In the genomic region with DNA sequence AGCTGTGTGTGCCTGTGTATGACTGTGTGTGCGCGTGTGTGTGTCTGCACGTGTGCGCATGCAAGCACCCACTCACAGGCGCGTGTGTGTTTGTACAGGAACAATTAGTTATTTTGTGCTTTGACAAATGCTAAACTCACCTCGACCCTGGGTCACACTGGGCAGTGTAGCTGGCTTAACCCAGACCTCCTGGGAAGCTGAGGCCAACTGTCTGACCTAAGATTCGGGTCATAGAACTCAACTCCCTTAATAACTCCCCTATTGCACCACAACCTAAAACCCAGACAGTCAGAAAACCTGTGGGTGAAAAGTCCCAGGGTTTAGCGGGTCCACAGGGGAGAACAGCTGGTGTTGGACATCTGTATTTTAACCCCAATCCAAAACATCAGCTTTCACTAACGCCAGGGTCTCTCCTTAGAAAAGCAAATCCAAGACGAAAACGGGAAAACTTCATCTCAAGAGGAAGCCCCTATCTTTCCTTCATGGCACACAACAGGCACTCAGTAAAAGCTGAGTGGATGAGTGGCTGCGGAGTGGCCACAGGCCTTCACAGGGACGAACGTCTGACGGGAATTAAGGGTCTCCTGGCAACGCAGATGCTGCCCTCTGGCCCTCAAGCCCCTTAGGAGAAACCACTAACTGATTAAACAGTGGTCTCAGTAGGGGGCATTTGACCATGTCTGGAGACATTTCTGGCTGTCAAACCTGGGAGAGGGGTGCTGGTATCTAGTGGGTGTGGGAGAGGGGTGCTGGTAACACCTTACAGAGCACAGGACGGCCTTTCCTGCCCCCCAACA, we compare ENCODE assay signal across 18 cellular contexts. TPM values are rescaled to one million over a fixed set of nuclear protein-coding genes. Genes with fewer than 3 reads are reported as not detected.
DNase-seq lines count a peak whose midpoint lies in the region; ATAC-seq, FAIRE-seq and TF ChIP-seq lines count a peak whose summit lies in the region.
"Had no signal": no experiment of that assay in that cellular context is flagged by ENCODE, and none has a peak within 500 bp of the region (broad histone marks: within the 10 kb centered on the region; RNA-seq: fewer than 3 reads in every experiment).

No MANE protein-coding gene starts in this region.

- H2AFZ ChIP-seq in keratinocyte (ENCODE audit: control insufficient read depth, low read length) = no peak overlapping the region

- peaks cover 54% of the 10 kb centered on the region for H4K20me1 ChIP-seq in keratinocyte (ENCODE audit: control insufficient read depth, extremely low read depth, insufficient read depth, low read length)

- H3K36me3 Mint-ChIP-seq in stimulated activated memory B cell treated with anti-CD40 and anti-IgM and Interleukin-4, amounts not matched to agents 10 μg/mL and 1 μg/mL and 100 μg/mL, for 72 hours = no peaks in the 10 kb centered on the region
- H3K36me3 Mint-ChIP-seq in CD4-positive, alpha-beta memory T cell = peaks cover 0 to 10% of the 10 kb centered on the region in 2 donors
- peaks cover 4% of the 10 kb centered on the region for H3K36me3 Mint-ChIP-seq in activated T-helper 17 cell treated with anti-CD3 and anti-CD28 coated beads, Interleukin-2, amount 50 U/mL, for 72 hours (ENCODE audit: low read depth)
- H3K36me3 Mint-ChIP-seq: CD4-positive, CD25-positive, alpha-beta regulatory T cell had no signal

- no peak for ATAC-seq in stimulated activated memory B cell treated with anti-CD40 and anti-IgM and Interleukin-4, amounts not matched to agents 10 μg/mL and 1 μg/mL and 100 μg/mL, for 72 hours
- ATAC-seq in GM18907 (IDR thresholded peaks at IDR 0.05; ENCODE audit: unreplicated experiment) = no peak
- ATAC-seq in activated T-helper 17 cell treated with anti-CD3 and anti-CD28 coated beads, Interleukin-2, amount 50 U/mL, for 72 hours (replicated peaks) = no peak
- ATAC-seq: activated CD8-positive, alpha-beta T cell treated with anti-CD3 and anti-CD28 coated beads, Interleukin-2, amount 10 ng/mL, durations not matched to agents 7 days and 5 days; esophagus mucosa had no signal

- no peaks in the 10 kb centered on the region for H3K36me3 ChIP-seq in ascending aorta
- peaks cover 8 to 56% of the 10 kb centered on the region in 2 experiments for H3K36me3 ChIP-seq in keratinocyte (ENCODE audit: control insufficient read depth in 2 of 2, extremely low read depth in 1 of 2, insufficient read depth in 2 of 2, low read length in 2 of 2)
- H3K36me3 ChIP-seq in CD4-positive, alpha-beta memory T cell (ENCODE audit: insufficient read depth, low read length) = no peaks in the 10 kb centered on the region
- H3K36me3 ChIP-seq: colonic mucosa, transverse colon had no signal

- H3K27ac ChIP-seq in ascending aorta = peak overlapping the region; percentile 87 to 94
- H3K27ac ChIP-seq in keratinocyte (ENCODE audit: control insufficient read depth, insufficient read depth, low read length) = no peak overlapping the region
- no peak overlapping the region for H3K27ac ChIP-seq in CD4-positive, alpha-beta memory T cell (ENCODE audit: low read depth, low read length)
- H3K27ac ChIP-seq: colonic mucosa, transverse colon had no signal

- no peak for TF ChIP-seq CTCF in ascending aorta (IDR thresholded peaks at IDR 0.05)
- TF ChIP-seq CTCF in keratinocyte (optimal IDR thresholded peaks at IDR 0.05 in 1 of 3, IDR thresholded peaks at IDR 0.05 in 1 of 3, conservative IDR thresholded peaks at IDR 0.05 in 1 of 3; ENCODE audit: extremely low read depth in 1 of 3, insufficient read depth in 2 of 3, low read length in 3 of 3) = no peak

- no peak overlapping the region for H3K4me3 Mint-ChIP-seq in stimulated activated memory B cell treated with anti-CD40 and anti-IgM and Interleukin-4, amounts not matched to agents 10 μg/mL and 1 μg/mL and 100 μg/mL, for 72 hours
- peak overlapping the region in 1 of 8 donors; percentile 25 for H3K4me3 Mint-ChIP-seq in CD4-positive, alpha-beta memory T cell
- no peak overlapping the region for H3K4me3 Mint-ChIP-seq in activated T-helper 17 cell treated with anti-CD3 and anti-CD28 coated beads, Interleukin-2, amount 50 U/mL, for 72 hours
- H3K4me3 Mint-ChIP-seq: activated CD8-positive, alpha-beta T cell treated with anti-CD3 and anti-CD28 coated beads, Interleukin-2, amount 10 ng/mL, durations not matched to agents 7 days and 5 days had no signal

- H3K79me2 ChIP-seq in keratinocyte (ENCODE audit: control insufficient read depth, insufficient read depth, low read length) = peaks cover 92% of the 10 kb centered on the region

- CTCF ChIA-PET in CD4-positive, alpha-beta memory T cell (lab: Charles Lee; ENCODE audit: partially characterized antibody) = no interaction called here

- POLR2A ChIA-PET in CD4-positive, alpha-beta memory T cell (lab: Charles Lee; ENCODE audit: partially characterized antibody) = no interaction called here

- H3K27me3 ChIP-seq in ascending aorta = no peaks in the 10 kb centered on the region
- no peaks in the 10 kb centered on the region for H3K27me3 ChIP-seq in keratinocyte (ENCODE audit: control insufficient read depth, extremely low read depth, insufficient read depth, low read length)
- H3K27me3 ChIP-seq in CD4-positive, alpha-beta memory T cell (ENCODE audit: insufficient read depth, low read length) = no peaks in the 10 kb centered on the region
- H3K27me3 ChIP-seq: colonic mucosa, transverse colon had no signal

- peak overlapping the region; percentile 35 for H3K27ac Mint-ChIP-seq in stimulated activated memory B cell treated with anti-CD40 and anti-IgM and Interleukin-4, amounts not matched to agents 10 μg/mL and 1 μg/mL and 100 μg/mL, for 72 hours
- H3K27ac Mint-ChIP-seq in CD4-positive, alpha-beta memory T cell = peak overlapping the region in 2 of 7 donors; percentile 12 to 70
- H3K27ac Mint-ChIP-seq in activated T-helper 17 cell treated with anti-CD3 and anti-CD28 coated beads, Interleukin-2, amount 50 U/mL, for 72 hours = no peak overlapping the region
- H3K27ac Mint-ChIP-seq: activated CD8-positive, alpha-beta T cell treated with anti-CD3 and anti-CD28 coated beads, Interleukin-2, amount 10 ng/mL, durations not matched to agents 7 days and 5 days; CD4-positive, CD25-positive, alpha-beta regulatory T cell had no signal

- no peaks in the 10 kb centered on the region for H3K27me3 Mint-ChIP-seq in stimulated activated memory B cell treated with anti-CD40 and anti-IgM and Interleukin-4, amounts not matched to agents 10 μg/mL and 1 μg/mL and 100 μg/mL, for 72 hours
- peaks cover 3 to 6% of the 10 kb centered on the region in 2 donors for H3K27me3 Mint-ChIP-seq in CD4-positive, alpha-beta memory T cell
- peaks cover 4% of the 10 kb centered on the region for H3K27me3 Mint-ChIP-seq in activated T-helper 17 cell treated with anti-CD3 and anti-CD28 coated beads, Interleukin-2, amount 50 U/mL, for 72 hours

- intact Hi-C loops in ascending aorta (cut with DNase I) = loop anchor here (10.0 kb wide), 1 partner anchor 1190 kb away; no protein-coding TSS in a partner anchor
- intact Hi-C loops in CD4-positive, alpha-beta memory T cell (cut with micrococcal nuclease) = no loop called here

- dilution Hi-C loops in keratinocyte (cut with MboI; ENCODE audit: extremely low pct_ligation_motif_present, low sequenced_read_pairs) = no loop called here

- no peak for FAIRE-seq in keratinocyte (lab: Jason Lieb, UNC)

- H3K9me3 Mint-ChIP-seq in stimulated activated memory B cell treated with anti-CD40 and anti-IgM and Interleukin-4, amounts not matched to agents 10 μg/mL and 1 μg/mL and 100 μg/mL, for 72 hours = no peaks in the 10 kb centered on the region
- peaks cover 0 to 3% (median 0%) of the 10 kb centered on the region in 8 donors for H3K9me3 Mint-ChIP-seq in CD4-positive, alpha-beta memory T cell
- H3K9me3 Mint-ChIP-seq in activated T-helper 17 cell treated with anti-CD3 and anti-CD28 coated beads, Interleukin-2, amount 50 U/mL, for 72 hours = no peaks in the 10 kb centered on the region
- H3K9me3 Mint-ChIP-seq: CD4-positive, CD25-positive, alpha-beta regulatory T cell had no signal

- peaks cover 13% of the 10 kb centered on the region for H3K9me1 ChIP-seq in keratinocyte (ENCODE audit: control insufficient read depth, extremely low read depth, insufficient read depth, low read length)

- H3K4me3 ChIP-seq in ascending aorta (peak overlapping the region in 1 of 2 donors; percentile 79), keratinocyte (ENCODE audit: control insufficient read depth in 2 of 3, extremely low read depth in 1 of 3, insufficient read depth in 2 of 3, low read depth in 1 of 3, low read length in 3 of 3) (peak overlapping the region in 1 of 3 experiments; percentile 15)
- no peak overlapping the region for H3K4me3 ChIP-seq in CD4-positive, alpha-beta memory T cell (ENCODE audit: low read length in 2 of 2)
- H3K4me3 ChIP-seq: colonic mucosa, transverse colon had no signal

- H3K4me2 ChIP-seq in keratinocyte (ENCODE audit: control insufficient read depth, extremely low read depth, insufficient read depth, low read depth, low read length) = peak overlapping the region; percentile 80

- no peaks in the 10 kb centered on the region for H3K9me3 ChIP-seq in ascending aorta
- H3K9me3 ChIP-seq in keratinocyte (ENCODE audit: control insufficient read depth, low read depth, low read length) = no peaks in the 10 kb centered on the region
- no peaks in the 10 kb centered on the region for H3K9me3 ChIP-seq in CD4-positive, alpha-beta memory T cell (ENCODE audit: control insufficient read depth in 1 of 2, low read length in 2 of 2)
- H3K9me3 ChIP-seq: colonic mucosa, transverse colon had no signal

- peaks cover 86% of the 10 kb centered on the region for H3K4me1 Mint-ChIP-seq in stimulated activated memory B cell treated with anti-CD40 and anti-IgM and Interleukin-4, amounts not matched to agents 10 μg/mL and 1 μg/mL and 100 μg/mL, for 72 hours
- H3K4me1 Mint-ChIP-seq in CD4-positive, alpha-beta memory T cell = peaks cover 9 to 21% (median 13%) of the 10 kb centered on the region in 4 donors
- peaks cover 4% of the 10 kb centered on the region for H3K4me1 Mint-ChIP-seq in activated T-helper 17 cell treated with anti-CD3 and anti-CD28 coated beads, Interleukin-2, amount 50 U/mL, for 72 hours

- H3K4me1 ChIP-seq in ascending aorta = peaks cover 4 to 48% of the 10 kb centered on the region in 2 donors
- H3K4me1 ChIP-seq in keratinocyte (ENCODE audit: control insufficient read depth, extremely low read depth, insufficient read depth, low read length) = peaks cover 58% of the 10 kb centered on the region
- H3K4me1 ChIP-seq in CD4-positive, alpha-beta memory T cell (ENCODE audit: insufficient read depth, low read length) = peaks cover 2% of the 10 kb centered on the region
- H3K4me1 ChIP-seq: colonic mucosa had no signal

- H3K9ac ChIP-seq in keratinocyte (ENCODE audit: control insufficient read depth, extremely low read depth, insufficient read depth, low read length) = peak overlapping the region; percentile 97

- DNase-seq in DMS79 treated with DMSO at 0.1 percent for 48 hours (lab: John Stamatoyannopoulos, UW) = peak; percentile 17
- no peak for DNase-seq in DMS79 (lab: John Stamatoyannopoulos, UW)
- no peak for DNase-seq in ascending aorta (ENCODE audit: low spot score in 2 of 2)
- no peak for DNase-seq in keratinocyte (ENCODE audit: low read depth, low spot score)
- DNase-seq in CD4-positive, alpha-beta memory T cell = no peak
- DNase-seq: 8988T; activated CD8-positive, alpha-beta T cell treated with anti-CD3 and anti-CD28 coated beads, Interleukin-2, amount 10 ng/mL, durations not matched to agents 7 days and 5 days; CD4-positive, CD25-positive, alpha-beta regulatory T cell; colonic mucosa; islet precursor cell; midbrain; NCI-H748 treated with DMSO at 0.1 percent for 48 hours; stimulated activated CD4-positive, alpha-beta T cell treated with anti-CD3 and anti-CD28 coated beads, Interleukin-4, amount 100 ng/mL, for 4 hours; transverse colon had no signal

RNA-seq across cellular contexts. Expression of a gene that starts 4.5 kb away (rescaled TPM):
- total RNA-seq in ascending aorta = 56.8 TPM
- 29.0 to 84.0 TPM (median 50.7 TPM) in 3 replicates for polyA plus RNA-seq in keratinocyte
- polyA plus RNA-seq in keratinocyte (2011; ENCODE audit: low read depth) = 14.2 TPM
- polyA plus RNA-seq in keratinocyte (2011; cell fraction: cytosol; rRNA removed) = 40.6 and 82.2 TPM in 2 replicates
- 70.2 and 80.4 TPM in 2 replicates for polyA plus RNA-seq in keratinocyte (2011; cell fraction: nucleus; rRNA removed)
- polyA plus RNA-seq in keratinocyte (2012; ENCODE audit: low replicate concordance) = 20.6 and 151 TPM in 2 replicates
- polyA minus RNA-seq in keratinocyte = 41.7 to 94.9 TPM (median 50.4 TPM) in 3 replicates
- 149 TPM for polyA minus RNA-seq in keratinocyte (2011; cell fraction: cytosol; rRNA and poly(A)+ RNA removed)
- 70.1 and 74.7 TPM in 2 replicates for polyA minus RNA-seq in keratinocyte (2011; cell fraction: nucleus; rRNA and poly(A)+ RNA removed)
- total RNA-seq in CD4-positive, alpha-beta memory T cell = 1 to 10 TPM; 8.1 to 8.9 TPM
- 1 to 10 TPM; 1.2 to 2.9 TPM for polyA plus RNA-seq in CD4-positive, alpha-beta memory T cell
- total RNA-seq in activated T-helper 17 cell treated with anti-CD3 and anti-CD28 coated beads, Interleukin-2, amount 50 U/mL, for 72 hours = 1 to 10 TPM; 1.6 to 2.3 TPM

Comparison
In these comparisons a context has a peak if more than half of its experiments do, and no peak if none do; other contexts are left out.
1. H3K27ac ChIP-seq: peak in ascending aorta (2 of 2); none in keratinocyte (single experiment) and CD4-positive, alpha-beta memory T cell (single experiment).